In genomic region chrX:40573763-40574162, GRCh38 we compare ENCODE assay signal across 9 cellular contexts. TPM values are rescaled to one million over a fixed set of nuclear protein-coding genes. Genes with fewer than 3 reads are reported as not detected.
A peak's percentile ranks its signal among the peaks of the same experiment; 100 is the strongest.
DNase-seq lines count a peak whose midpoint lies in the region; ATAC-seq and TF ChIP-seq lines count a peak whose summit lies in the region.
"Had no signal": no experiment of that assay in that cellular context is flagged by ENCODE, and none has a peak within 500 bp of the region (broad histone marks: within the 10 kb centered on the region; RNA-seq: fewer than 3 reads in every experiment).

No MANE protein-coding gene starts in this region.

- TF ChIP-seq CTCF in CD14-positive monocyte (IDR thresholded peaks at IDR 0.05) (peak; percentile 53), H9 (conservative IDR thresholded peaks at IDR 0.05) (peak; percentile 70), fibroblast of lung (conservative IDR thresholded peaks at IDR 0.05 in 1 of 2, IDR thresholded peaks at IDR 0.05 in 1 of 2; ENCODE audit: low read depth in 1 of 2, low read length in 2 of 2) (peak; percentile 41 to 66)

- H3K4me3 Mint-ChIP-seq in CD14-positive monocyte: no peak overlapping the region
- H3K4me3 Mint-ChIP-seq in H9: no peak overlapping the region

- H3K36me3 Mint-ChIP-seq in CD14-positive monocyte: no peaks in the 10 kb centered on the region
- peaks cover 0 to 7% (median 4%) of the 10 kb centered on the region in 3 experiments; a peak in 5 of 7 replicates for H3K36me3 Mint-ChIP-seq in H9 (ENCODE audit: insufficient read depth in 1 of 3, low read depth in 3 of 3)

- H4K8ac ChIP-seq in H9 (replicated peaks; ENCODE audit: insufficient read length, low read depth, low read length): no peak overlapping the region

- no peaks in the 10 kb centered on the region for H3K79me2 ChIP-seq in H9 (ENCODE audit: insufficient read depth, low read length)
- no peaks in the 10 kb centered on the region for H3K79me2 ChIP-seq in fibroblast of lung (ENCODE audit: control insufficient read depth, insufficient read depth, low read length)

- H3K56ac ChIP-seq in H9 (ENCODE audit: insufficient read length, low read depth, low read length): no peak overlapping the region

- H3K9me3 ChIP-seq in H9 (ENCODE audit: control insufficient read depth, low read depth, low read length): no peaks in the 10 kb centered on the region
- H3K9me3 ChIP-seq in fibroblast of lung (ENCODE audit: control insufficient read depth, insufficient read depth, low read depth, low read length): no peaks in the 10 kb centered on the region

- H3K23ac ChIP-seq in H9 (ENCODE audit: insufficient read length, low read depth, low read length): no peak overlapping the region

- H3K4ac ChIP-seq in H9 (ENCODE audit: low read depth, low read length): no peak overlapping the region

- H3K9ac ChIP-seq in H9 (ENCODE audit: extremely low read depth, insufficient read length, low read length) (no peak overlapping the region), fibroblast of lung (ENCODE audit: insufficient read depth, low read length) (no peak overlapping the region)

- H3K36me3 ChIP-seq in fibroblast of lung (ENCODE audit: control insufficient read depth, insufficient read depth, low read length): no peaks in the 10 kb centered on the region

- no peak overlapping the region for H2BK15ac ChIP-seq in H9 (ENCODE audit: low read depth, low read length)

- intact Hi-C loops in CD14-positive monocyte (cut with micrococcal nuclease): no loop called here

- no peak overlapping the region for H2AFZ ChIP-seq in H9 (ENCODE audit: low read length)
- H2AFZ ChIP-seq in fibroblast of lung (ENCODE audit: low read length): no peak overlapping the region

- H3K27me3 Mint-ChIP-seq in CD14-positive monocyte (ENCODE audit: low read depth in 3 of 3) (peaks cover 0 to 44% (median 0%) of the 10 kb centered on the region in 3 donors), H9 (ENCODE audit: low read depth) (peaks cover 2% of the 10 kb centered on the region; the same call in 1 of the 2 replicates)

- no peaks in the 10 kb centered on the region for H3K27me3 ChIP-seq in H9 (ENCODE audit: insufficient read depth, low read length)
- no peaks in the 10 kb centered on the region for H3K27me3 ChIP-seq in fibroblast of lung (ENCODE audit: control insufficient read depth, insufficient read depth, low read length)

- no peaks in the 10 kb centered on the region for H3K23me2 ChIP-seq in H9 (ENCODE audit: insufficient read length, low read depth, low read length, poor library complexity, severe bottlenecking)

- H2BK20ac ChIP-seq in H9 (ENCODE audit: low read depth, low read length, poor library complexity, severe bottlenecking): no peak overlapping the region

- H3K4me2 ChIP-seq in H9 (ENCODE audit: insufficient read depth, insufficient read length, low read length) (no peak overlapping the region), fibroblast of lung (ENCODE audit: extremely low read depth, insufficient read depth, low read length) (no peak overlapping the region)

- no peak overlapping the region for H4K5ac ChIP-seq in H9 (ENCODE audit: insufficient read length, low read depth, low read length)

- H4K91ac ChIP-seq in H9 (ENCODE audit: insufficient read length, low read depth, low read length): no peak overlapping the region

- H3K79me1 ChIP-seq in H9 (ENCODE audit: insufficient read depth, low read depth, low read length, poor library complexity, severe bottlenecking): no peaks in the 10 kb centered on the region

- H3K4me1 ChIP-seq in H9 (ENCODE audit: insufficient read depth, low read length): no peaks in the 10 kb centered on the region
- no peaks in the 10 kb centered on the region for H3K4me1 ChIP-seq in fibroblast of lung (ENCODE audit: control insufficient read depth, extremely low read depth, insufficient read depth, low read length)

- WGBS in H9 (ENCODE audit: extremely low coverage, insufficient read length, low lambda C conversion rate): no CpG with 5 or more reads among the region's 2 CpGs

- peaks cover 0 to 6% (median 0%) of the 10 kb centered on the region in 7 donors for H3K9me3 Mint-ChIP-seq in CD14-positive monocyte
- peaks cover 69% of the 10 kb centered on the region in 2 experiments for H3K9me3 Mint-ChIP-seq in H9

- H3K27ac Mint-ChIP-seq in CD14-positive monocyte (no peak overlapping the region), H9 (no peak overlapping the region)

- H3K4me3 ChIP-seq in fibroblast of lung (replicated peaks in 1 of 4; ENCODE audit: control extremely low read depth in 1 of 4, insufficient read depth in 1 of 4, low read depth in 3 of 4, low read length in 4 of 4): no peak overlapping the region

- no peak overlapping the region for H3K14ac ChIP-seq in H9 (ENCODE audit: insufficient read depth, low read length)

- H2AK5ac ChIP-seq in H9 (ENCODE audit: insufficient read length, low read length): no peak overlapping the region

- no peak overlapping the region for H2BK5ac ChIP-seq in H9 (ENCODE audit: insufficient read length, low read length)

- ATAC-seq in HG03139 (IDR thresholded peaks at IDR 0.05; ENCODE audit: unreplicated experiment) (no peak), GM19351 (IDR thresholded peaks at IDR 0.05; ENCODE audit: unreplicated experiment) (no peak)

- no peak overlapping the region for H3T11ph ChIP-seq in H9 (ENCODE audit: low read length)

- H2BK12ac ChIP-seq in H9 (ENCODE audit: insufficient read length, low read depth, low read length): no peak overlapping the region

- DNase-seq in CD14-positive monocyte (ENCODE audit: low spot score) (no peak), H9 (peak; percentile 43), T follicular helper cell (ENCODE audit: low read depth) (peak; percentile 12), fibroblast of lung (ENCODE audit: low read depth in 2 of 2) (peak in 1 of 2 donors; percentile 7), KG1 (lab: John Stamatoyannopoulos, UW) (no peak)
- no peak for DNase-seq in stimulated activated naive CD4-positive, alpha-beta T cell treated with Interleukin-2 at 50 U/mL for 16 hours (lab: John Stamatoyannopoulos, UW)

- no peaks in the 10 kb centered on the region for H4K20me1 ChIP-seq in H9 (ENCODE audit: control insufficient read depth, insufficient read depth, insufficient read length)
- H4K20me1 ChIP-seq in fibroblast of lung (ENCODE audit: control insufficient read depth, extremely low read depth, insufficient read depth, low read length): no peaks in the 10 kb centered on the region

- no peak overlapping the region for H3K18ac ChIP-seq in H9 (ENCODE audit: insufficient read length, low read depth, low read length)

- no peak overlapping the region for H2BK120ac ChIP-seq in H9 (ENCODE audit: low read depth, low read length, poor library complexity, severe bottlenecking)

- H3K27ac ChIP-seq in H9 (ENCODE audit: insufficient read length, low read depth, low read length) (no peak overlapping the region), fibroblast of lung (ENCODE audit: insufficient read depth, low read length) (no peak overlapping the region)

- H3K4me1 Mint-ChIP-seq in CD14-positive monocyte (peaks cover 47% of the 10 kb centered on the region), H9 (peaks cover 10 to 14% of the 10 kb centered on the region in 2 experiments)

RNA-seq across cellular contexts. Expression of gene ATP6AP2, which starts 7.0 kb away (rescaled TPM):
- polyA plus RNA-seq in CD14-positive monocyte (100 to 1,000 TPM; 430 to 497 TPM), fibroblast of lung (314 and 510 TPM in 2 replicates)
- total RNA-seq in H9 (2021) (67.5 and 68.3 TPM in 2 replicates), fibroblast of lung (130 and 164 TPM in 2 replicates)
- 137 and 172 TPM in 2 replicates for polyA plus RNA-seq in fibroblast of lung (2012)
- polyA minus RNA-seq in fibroblast of lung (ENCODE audit: low replicate concordance): 8.6 and 36.8 TPM in 2 replicates

RNA-seq across cellular contexts. Expression of gene MPC1L, which starts 49.5 kb away (rescaled TPM):
- polyA plus RNA-seq in CD14-positive monocyte (not detected), fibroblast of lung (not detected in 2 replicates)
- total RNA-seq in H9 (2021) (not detected in 2 replicates), fibroblast of lung (not detected in 2 replicates)
- not detected in 2 replicates for polyA plus RNA-seq in fibroblast of lung (2012)
- not detected in 2 replicates for polyA minus RNA-seq in fibroblast of lung (ENCODE audit: low replicate concordance)
- total RNA-seq: dermis microvascular lymphatic vessel endothelial cell had no signal

Comparison
In these comparisons a context has a peak if more than half of its experiments do, and no peak if none do; other contexts are left out.
1. DNase-seq: peak in H9 (single experiment) and T follicular helper cell (single experiment); none in CD14-positive monocyte (single experiment), KG1 (single experiment) and stimulated activated naive CD4-positive, alpha-beta T cell treated with Interleukin-2 at 50 U/mL for 16 hours (single experiment).
2. Peak in every context shown above with its lines, with median percentiles within 50 percentile points of each other: CTCF ChIP-seq.